8 cellular contexts compared by ENCODE assay signal in genomic region chr2:179263460-179264237, GRCh38. TPM values are rescaled to one million over a fixed set of nuclear protein-coding genes. Genes with fewer than 3 reads are reported as not detected.
DNase-seq lines count a peak whose midpoint lies in the region; ATAC-seq, FAIRE-seq and TF ChIP-seq lines count a peak whose summit lies in the region.

No MANE protein-coding gene starts in this region.

- H3K4me3 ChIP-seq in HUES64 (ENCODE audit: low read length) (peak overlapping the region; percentile 81), SU-DHL-6 (ENCODE audit: insufficient read depth, low read length, poor library complexity, severe bottlenecking) (peak overlapping the region; percentile 77), keratinocyte (ENCODE audit: control insufficient read depth in 2 of 3, extremely low read depth in 1 of 3, insufficient read depth in 2 of 3, low read depth in 1 of 3, low read length in 3 of 3) (peak overlapping the region; percentile 53 to 73 (median 70)), small intestine (ENCODE audit: low read depth in 1 of 2, low read length in 2 of 2) (peak overlapping the region; percentile 59 to 77)

- peak overlapping the region; percentile 80 for H3K9ac ChIP-seq in HUES64 (ENCODE audit: low read depth, low read length)
- H3K9ac ChIP-seq in SU-DHL-6 (ENCODE audit: low read length): peak overlapping the region; percentile 66
- peak overlapping the region; percentile 84 for H3K9ac ChIP-seq in keratinocyte (ENCODE audit: control insufficient read depth, extremely low read depth, insufficient read depth, low read length)

- peaks cover 6% of the 10 kb centered on the region; the same call in 1 of the 2 replicates for H3F3A ChIP-seq in SU-DHL-6 (ENCODE audit: insufficient read depth)

- H2AFZ ChIP-seq in SU-DHL-6 (ENCODE audit: low read depth, low read length, severe bottlenecking) (peak overlapping the region; percentile 97), keratinocyte (ENCODE audit: control insufficient read depth, low read length) (peak overlapping the region; percentile 14)

- H3K4me2 ChIP-seq in SU-DHL-6 (ENCODE audit: low read depth, low read length, poor library complexity, severe bottlenecking): peak overlapping the region; percentile 67
- peak overlapping the region; percentile 68 for H3K4me2 ChIP-seq in keratinocyte (ENCODE audit: control insufficient read depth, extremely low read depth, insufficient read depth, low read depth, low read length)

- peak; percentile 36 for ATAC-seq in GM21528 (IDR thresholded peaks at IDR 0.05; ENCODE audit: low FRiP score, unreplicated experiment)

- H3K9me3 ChIP-seq in HUES64 (ENCODE audit: insufficient read depth, low read depth, low read length): no peaks in the 10 kb centered on the region
- no peaks in the 10 kb centered on the region; the same call in 1 of the 2 replicates for H3K9me3 ChIP-seq in SU-DHL-6 (ENCODE audit: insufficient read depth, low read length)
- no peaks in the 10 kb centered on the region for H3K9me3 ChIP-seq in keratinocyte (ENCODE audit: control insufficient read depth, low read depth, low read length)
- no peaks in the 10 kb centered on the region for H3K9me3 ChIP-seq in small intestine (ENCODE audit: control insufficient read depth, low read depth)

- H3K36me3 ChIP-seq in HUES64 (ENCODE audit: insufficient read depth, low read length) (no peaks in the 10 kb centered on the region), SU-DHL-6 (ENCODE audit: low read length) (no peaks in the 10 kb centered on the region), keratinocyte (ENCODE audit: control insufficient read depth in 2 of 2, extremely low read depth in 1 of 2, insufficient read depth in 2 of 2, low read length in 2 of 2) (no peaks in the 10 kb centered on the region), small intestine (ENCODE audit: control insufficient read depth in 2 of 2, insufficient read depth in 2 of 2, low read length in 2 of 2) (no peaks in the 10 kb centered on the region)

- dilution Hi-C loops in keratinocyte (cut with MboI; ENCODE audit: extremely low pct_ligation_motif_present, low sequenced_read_pairs): no loop called here

- H3K79me2 ChIP-seq in SU-DHL-6 (ENCODE audit: insufficient read depth, low read length) (no peaks in the 10 kb centered on the region), keratinocyte (ENCODE audit: control insufficient read depth, insufficient read depth, low read length) (peaks cover 45% of the 10 kb centered on the region)

- no peaks in the 10 kb centered on the region for H3K9me2 ChIP-seq in SU-DHL-6 (replicated peaks; ENCODE audit: insufficient read depth, low read length)

- H3K9me1 ChIP-seq in keratinocyte (ENCODE audit: control insufficient read depth, extremely low read depth, insufficient read depth, low read length): no peaks in the 10 kb centered on the region

- peaks cover 19% of the 10 kb centered on the region for H3K27me3 ChIP-seq in HUES64 (ENCODE audit: insufficient read depth, low read length)
- no peaks in the 10 kb centered on the region; the same call in 1 of the 2 replicates for H3K27me3 ChIP-seq in SU-DHL-6 (ENCODE audit: low read length)
- H3K27me3 ChIP-seq in keratinocyte (ENCODE audit: control insufficient read depth, extremely low read depth, insufficient read depth, low read length): no peaks in the 10 kb centered on the region
- no peaks in the 10 kb centered on the region for H3K27me3 ChIP-seq in small intestine (ENCODE audit: control insufficient read depth in 2 of 2, insufficient read depth in 2 of 2, low read length in 2 of 2)

- H3K27ac ChIP-seq in HUES64 (ENCODE audit: low read depth, low read length) (peak overlapping the region; percentile 27; the same call in 1 of the 2 replicates), SU-DHL-6 (ENCODE audit: low read depth, low read length) (no peak overlapping the region), keratinocyte (ENCODE audit: control insufficient read depth, insufficient read depth, low read length) (peak overlapping the region; percentile 72), small intestine (ENCODE audit: low read depth in 1 of 2, low read length in 1 of 2) (peak overlapping the region; percentile 74 to 75)

- TF ChIP-seq CTCF in SU-DHL-6 (IDR thresholded peaks at IDR 0.05; ENCODE audit: insufficient read depth, low read length, poor library complexity, severe bottlenecking): no peak
- no peak for TF ChIP-seq CTCF in keratinocyte (optimal IDR thresholded peaks at IDR 0.05 in 1 of 3, IDR thresholded peaks at IDR 0.05 in 1 of 3, conservative IDR thresholded peaks at IDR 0.05 in 1 of 3; ENCODE audit: extremely low read depth in 1 of 3, insufficient read depth in 2 of 3, low read length in 3 of 3)

- H3K4me1 ChIP-seq in HUES64 (ENCODE audit: insufficient read depth, low read length) (peaks cover 29% of the 10 kb centered on the region), keratinocyte (ENCODE audit: control insufficient read depth, extremely low read depth, insufficient read depth, low read length) (peaks cover 31% of the 10 kb centered on the region), small intestine (ENCODE audit: control insufficient read depth in 2 of 2, insufficient read depth in 1 of 2, low read depth in 1 of 2, low read length in 1 of 2) (peaks cover 0 to 4% of the 10 kb centered on the region in 2 donors)

- DNase-seq in ELR (ENCODE audit: low read depth) (peak; percentile 60), cerebellum (ENCODE audit: low spot score) (peak; percentile 6), keratinocyte (ENCODE audit: low read depth, low spot score) (no peak), small intestine (peak; percentile 52), GM19240 (ENCODE audit: insufficient read length, low spot score) (no peak)

- 1% methylated on average over 47 of the region's 47 CpGs for WGBS in HUES64
- WGBS in small intestine, 3 donors: 1 to 2% (median 1%) methylated on average over 44 to 47 of the region's 47 CpGs

- FAIRE-seq in keratinocyte (lab: Jason Lieb, UNC): peak; percentile 48
- FAIRE-seq in small intestine (lab: Jason Lieb, UNC): no peak

- H4K20me1 ChIP-seq in SU-DHL-6 (ENCODE audit: low read depth, low read length) (no peaks in the 10 kb centered on the region), keratinocyte (ENCODE audit: control insufficient read depth, extremely low read depth, insufficient read depth, low read length) (no peaks in the 10 kb centered on the region)

RNA-seq across cellular contexts. Expression of gene SESTD1, which starts 1.0 kb away (rescaled TPM):
- 32.3 TPM for polyA plus RNA-seq in HUES64 (2013, experiment 1 of 2)
- 32.8 TPM for polyA plus RNA-seq in HUES64 (2013, experiment 2 of 2)
- 68.3 TPM for total RNA-seq in cerebellum
- 15.8 to 28.1 TPM (median 22.3 TPM) in 3 replicates for polyA plus RNA-seq in keratinocyte
- 26.7 TPM for polyA plus RNA-seq in keratinocyte (2011; ENCODE audit: low read depth)
- polyA plus RNA-seq in keratinocyte (2011; cell fraction: cytosol; rRNA removed): 11.6 and 17.9 TPM in 2 replicates
- 20.0 and 22.8 TPM in 2 replicates for polyA plus RNA-seq in keratinocyte (2011; cell fraction: nucleus; rRNA removed)
- 17.0 and 17.2 TPM in 2 replicates for polyA plus RNA-seq in keratinocyte (2012; ENCODE audit: low replicate concordance)
- polyA minus RNA-seq in keratinocyte: 9.5 to 45.1 TPM (median 15.4 TPM) in 3 replicates
- 11.7 TPM for polyA minus RNA-seq in keratinocyte (2011; cell fraction: cytosol; rRNA and poly(A)+ RNA removed)
- 15.9 and 29.7 TPM in 2 replicates for polyA minus RNA-seq in keratinocyte (2011; cell fraction: nucleus; rRNA and poly(A)+ RNA removed)
- polyA plus RNA-seq in small intestine: 10 to 100 TPM; 10.9 to 15.4 (median 13.8) TPM

Comparison
In these comparisons a context has a peak if more than half of its experiments do, and no peak if none do; other contexts are left out.
1. DNase-seq: peak in ELR (single experiment), cerebellum (single experiment) and small intestine (single experiment); none in keratinocyte (single experiment) and GM19240 (single experiment).
2. Peak in every context shown above with its lines, with median percentiles within 50 percentile points of each other: H3K4me3 ChIP-seq and H3K9ac ChIP-seq.